In genomic region chr9:126558051-126558665, GRCh38 we compare ENCODE assay signal across 8 cellular contexts. TPM values are rescaled to one million over a fixed set of nuclear protein-coding genes. Genes with fewer than 3 reads are reported as not detected.
DNase-seq lines count a peak whose midpoint lies in the region; ATAC-seq lines count a peak whose summit lies in the region.

No MANE protein-coding gene starts in this region.

- H3K4me1 ChIP-seq in trophoblast cell (ENCODE audit: control insufficient read depth in 1 of 2, insufficient read depth in 2 of 2, low read length in 2 of 2), result no peaks in the 10 kb centered on the region

- H2BK120ac ChIP-seq in trophoblast cell (ENCODE audit: insufficient read depth, low read length, poor library complexity), result no peak overlapping the region

- H3K9ac ChIP-seq in trophoblast cell (ENCODE audit: low read length), result no peak overlapping the region

- H2AK5ac ChIP-seq in trophoblast cell (ENCODE audit: low read length), result no peak overlapping the region

- no peak overlapping the region for H4K8ac ChIP-seq in trophoblast cell (ENCODE audit: low read depth, low read length)

- no peak overlapping the region for H3K27ac ChIP-seq in trophoblast cell (ENCODE audit: low read depth, low read length)

- H4K12ac ChIP-seq in trophoblast cell (ENCODE audit: low read depth, low read length), result no peak overlapping the region

- H3K4ac ChIP-seq in trophoblast cell (ENCODE audit: low read depth, low read length), result no peak overlapping the region

- DNase-seq in CMK (ENCODE audit: low read depth) (peak; percentile 18), HuH-7.5 (ENCODE audit: low spot score) (peak; percentile 82), RKO (ENCODE audit: low spot score) (peak; percentile 76), globus pallidus (ENCODE audit: low spot score) (peak; percentile 37), trophoblast cell (peak; percentile 54 to 82), ureter (ENCODE audit: low spot score) (peak; percentile 65)
- DNase-seq in activated effector memory CD4-positive, alpha-beta T cell treated with Interleukin-2 at 50 U/mL for 16 hours, result peak; percentile 51

- peaks cover 4% of the 10 kb centered on the region for H3K9me3 ChIP-seq in trophoblast cell (ENCODE audit: insufficient read depth, low read depth, low read length)

- no peaks in the 10 kb centered on the region for H3K79me1 ChIP-seq in trophoblast cell (ENCODE audit: low read length)

- H2AFZ ChIP-seq in trophoblast cell (ENCODE audit: insufficient read depth, low read length, poor library complexity), result no peak overlapping the region

- H3K36me3 ChIP-seq in trophoblast cell (ENCODE audit: control insufficient read depth in 1 of 2, insufficient read depth in 2 of 2, low read length in 2 of 2), result no peaks in the 10 kb centered on the region

- no peak overlapping the region for H2BK12ac ChIP-seq in trophoblast cell (ENCODE audit: low read length)

- H3K4me3 ChIP-seq in trophoblast cell (ENCODE audit: low read depth, low read length), result no peak overlapping the region

- H3K23ac ChIP-seq in trophoblast cell (ENCODE audit: low read length), result peak overlapping the region; percentile 29

- no peaks in the 10 kb centered on the region for H3K79me2 ChIP-seq in trophoblast cell (ENCODE audit: control insufficient read depth, insufficient read depth, low read length, poor library complexity)

- no peak overlapping the region for H3K14ac ChIP-seq in trophoblast cell (ENCODE audit: low read length)

- no peak for ATAC-seq in GM21723 (IDR thresholded peaks at IDR 0.05; ENCODE audit: unreplicated experiment)

- no peak overlapping the region for H4K91ac ChIP-seq in trophoblast cell (ENCODE audit: low read depth, low read length)

- no peak overlapping the region for H3K18ac ChIP-seq in trophoblast cell (ENCODE audit: low read length)

- no peak overlapping the region for H2BK5ac ChIP-seq in trophoblast cell (ENCODE audit: low read depth, low read length, poor library complexity)

- H3K4me2 ChIP-seq in trophoblast cell (ENCODE audit: low read length), result no peak overlapping the region

- no CpG with 5 or more reads among the region's 6 CpGs for WGBS in trophoblast cell (ENCODE audit: extremely low coverage, insufficient coverage, insufficient read length)

- H3K27me3 ChIP-seq in trophoblast cell (ENCODE audit: insufficient read depth, low read length), result peaks cover 2% of the 10 kb centered on the region

RNA-seq across cellular contexts. Expression of gene LMX1B, which starts 55.6 kb away (rescaled TPM):
- 0.08 and 0.21 TPM in 2 replicates for polyA plus RNA-seq in trophoblast cell (2013)
- total RNA-seq in ureter, result not detected

Comparison
In these comparisons a context has a peak if more than half of its experiments do, and no peak if none do; other contexts are left out.
1. DNase-seq: peak in every context shown above with its lines; median percentile 82 in HuH-7.5; 76 in RKO; 68 in trophoblast cell; 65 in ureter; 51 in activated effector memory CD4-positive, alpha-beta T cell treated with Interleukin-2 at 50 U/mL for 16 hours; 37 in globus pallidus; 18 in CMK.